In the genomic region with DNA sequence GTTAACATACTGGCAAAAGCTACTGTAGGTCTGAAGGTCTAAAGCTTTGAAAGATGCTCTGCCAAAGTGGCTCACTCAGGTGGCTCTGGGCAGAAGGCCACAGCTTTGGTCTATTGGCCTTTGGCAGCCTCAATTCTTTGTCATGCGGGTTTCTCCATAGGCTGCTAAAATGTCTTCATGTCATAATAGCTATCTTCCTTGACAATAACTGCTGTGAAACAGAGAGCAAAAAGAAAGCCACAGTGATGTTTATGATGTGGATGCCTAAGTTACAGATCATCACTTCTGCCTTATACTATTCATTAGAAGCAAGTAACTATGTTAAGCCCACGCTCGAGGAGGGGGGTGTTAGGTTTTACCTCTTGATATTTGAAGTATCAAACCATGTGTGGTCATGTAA, we compare ENCODE assay signal across 17 cellular contexts.
DNase-seq lines count a peak whose midpoint lies in the region; ATAC-seq and TF ChIP-seq lines count a peak whose summit lies in the region.
"Had no signal": no experiment of that assay in that cellular context is flagged by ENCODE, and none has a peak within 500 bp of the region (broad histone marks: within the 10 kb centered on the region; RNA-seq: fewer than 3 reads in every experiment).

No MANE protein-coding gene starts in this region.

- peak overlapping the region; percentile 61 for H3K27ac ChIP-seq in mesenchymal stem cell (ENCODE audit: low read length, poor library complexity, severe bottlenecking)
- H3K27ac ChIP-seq: BLaER1 treated with 17β-estradiol and CSF1 and Interleukin-3, amounts not matched to agents 10 nM and 100 nM; PC-9; SK-N-MC had no signal

- no peak overlapping the region for H3K4me2 ChIP-seq in mesenchymal stem cell (ENCODE audit: low read length, poor library complexity, severe bottlenecking)
- H3K4me2 ChIP-seq: BLaER1 treated with 17β-estradiol and CSF1 and Interleukin-3, amounts not matched to agents 10 nM and 100 nM; PC-9 had no signal

- H3K23ac ChIP-seq in mesenchymal stem cell (ENCODE audit: low read length in 2 of 2): no peak overlapping the region

- H2BK12ac ChIP-seq in mesenchymal stem cell (ENCODE audit: low read length in 2 of 2): no peak overlapping the region

- H2BK5ac ChIP-seq in mesenchymal stem cell (ENCODE audit: low read depth, low read length, poor library complexity, severe bottlenecking): no peak overlapping the region

- H3K79me1 ChIP-seq in mesenchymal stem cell (replicated peaks; ENCODE audit: low read length, poor library complexity, severe bottlenecking): no peaks in the 10 kb centered on the region

- no peak overlapping the region for H4K8ac ChIP-seq in mesenchymal stem cell (ENCODE audit: low read length)

- H2AK5ac ChIP-seq in mesenchymal stem cell (ENCODE audit: low read length, severe bottlenecking): no peak overlapping the region

- H3K4me1 ChIP-seq in mesenchymal stem cell (ENCODE audit: control insufficient read depth, insufficient read depth, low read depth, low read length): peaks cover 1% of the 10 kb centered on the region

- no peak for TF ChIP-seq CTCF in astrocyte of the cerebellum (IDR thresholded peaks at IDR 0.05; ENCODE audit: low read depth, low read length, missing control alignments)

- 53% methylated on average over 2 of the region's 3 CpGs for WGBS in mesenchymal stem cell

- H3K36me3 ChIP-seq in mesenchymal stem cell (ENCODE audit: control insufficient read depth in 1 of 2, insufficient read depth in 2 of 2, low read depth in 1 of 2, low read length in 2 of 2): no peaks in the 10 kb centered on the region
- H3K36me3 ChIP-seq: BLaER1 treated with 17β-estradiol and CSF1 and Interleukin-3, amounts not matched to agents 10 nM and 100 nM had no signal

- no peak overlapping the region for H2BK15ac ChIP-seq in mesenchymal stem cell (ENCODE audit: low read depth, poor library complexity, severe bottlenecking)

- no peak for ATAC-seq in HG03175 (IDR thresholded peaks at IDR 0.05; ENCODE audit: unreplicated experiment)
- no peak for ATAC-seq in GM18498 (IDR thresholded peaks at IDR 0.05; ENCODE audit: unreplicated experiment)

- no peaks in the 10 kb centered on the region for H3K27me3 ChIP-seq in mesenchymal stem cell (ENCODE audit: control insufficient read depth in 1 of 2, insufficient read depth in 1 of 2, low read length in 2 of 2)
- H3K27me3 ChIP-seq: BLaER1 treated with 17β-estradiol and CSF1 and Interleukin-3, amounts not matched to agents 10 nM and 100 nM had no signal

- H3K9ac ChIP-seq in mesenchymal stem cell (ENCODE audit: low read length): no peak overlapping the region
- H3K9ac ChIP-seq: BLaER1 treated with 17β-estradiol and CSF1 and Interleukin-3, amounts not matched to agents 10 nM and 100 nM had no signal

- no peak overlapping the region for H3K18ac ChIP-seq in mesenchymal stem cell (ENCODE audit: low read depth in 1 of 2, low read length in 2 of 2)

- in situ Hi-C loops in astrocyte of the cerebellum (cut with HindIII; ENCODE audit: low sequenced_read_pairs): no loop called here

- DNase-seq in H4 (ENCODE audit: low spot score) (peak; percentile 52), M059J (ENCODE audit: low read depth) (peak; percentile 63), astrocyte of the cerebellum (ENCODE audit: low read depth) (peak; percentile 69), mesenchymal stem cell (peak; percentile 5), iPS-NIHi7 (ENCODE audit: extremely low spot score) (no peak)
- DNase-seq: H7, KBM-7, NCI-H1092, NCI-H146, NCI-H2081, NCI-H510A, NCI-H82, PC-9 had no signal

- H3K4me3 ChIP-seq in astrocyte of the cerebellum (ENCODE audit: low read depth, low read length): no peak overlapping the region
- H3K4me3 ChIP-seq in mesenchymal stem cell (ENCODE audit: insufficient read depth in 1 of 2, low read depth in 1 of 2, low read length in 2 of 2): no peak overlapping the region
- H3K4me3 ChIP-seq: BLaER1 treated with 17β-estradiol and CSF1 and Interleukin-3, amounts not matched to agents 10 nM and 100 nM; PC-9; SK-N-MC had no signal

- no peak overlapping the region for H3K14ac ChIP-seq in mesenchymal stem cell (ENCODE audit: low read length in 2 of 2)

- no peak overlapping the region for H2AFZ ChIP-seq in mesenchymal stem cell (ENCODE audit: low read depth, low read length)
- H2AFZ ChIP-seq: PC-9 had no signal

- H2BK120ac ChIP-seq in mesenchymal stem cell (ENCODE audit: low read depth, low read length): no peak overlapping the region

- no peak overlapping the region for H3K4ac ChIP-seq in mesenchymal stem cell (ENCODE audit: low read depth in 1 of 2, low read length in 2 of 2)

- no peak overlapping the region for H4K91ac ChIP-seq in mesenchymal stem cell (ENCODE audit: low read length)

- peaks cover 7% of the 10 kb centered on the region for H3K9me3 ChIP-seq in mesenchymal stem cell (ENCODE audit: control insufficient read depth, low read length)
- H3K9me3 ChIP-seq: BLaER1 treated with 17β-estradiol and CSF1 and Interleukin-3, amounts not matched to agents 10 nM and 100 nM had no signal
